8 cellular contexts compared by ENCODE assay signal in genomic region chr11:119106564-119107537, GRCh38. TPM values are rescaled to one million over a fixed set of nuclear protein-coding genes. Genes with fewer than 3 reads are reported as not detected.
DNase-seq lines count a peak whose midpoint lies in the region; ATAC-seq and TF ChIP-seq lines count a peak whose summit lies in the region.

Gene C2CD2L (plus strand): TSS chr11:119107344. CDS start chr11:119107742, 398 bp downstream.

- H3K9me3 Mint-ChIP-seq in activated naive CD8-positive, alpha-beta T cell treated with anti-CD3 and anti-CD28 coated beads, Interleukin-2, amount 50 U/mL, for 24 hours, result no peaks in the 10 kb centered on the region
- H3K9me3 Mint-ChIP-seq in type B pancreatic cell, result no peaks in the 10 kb centered on the region

- TF ChIP-seq POLR2A in GM10847 (IDR thresholded peaks at IDR 0.05; ENCODE audit: extremely low read depth, insufficient read length) (peak; percentile 33), heart left ventricle (IDR thresholded peaks at IDR 0.05) (peak in 1 of 2 donors; percentile 71)

- peak within 1 kb of the TSS; percentile 52 to 93 (median 76) for H3K27ac ChIP-seq in heart left ventricle

- peaks cover 0 to 21% (median 9%) of the 10 kb centered on the region in 9 donors for H3K36me3 ChIP-seq in heart left ventricle

- H3K27ac Mint-ChIP-seq in activated naive CD8-positive, alpha-beta T cell treated with anti-CD3 and anti-CD28 coated beads, Interleukin-2, amount 50 U/mL, for 24 hours, result peak within 1 kb of the TSS; percentile 89
- H3K27ac Mint-ChIP-seq in type B pancreatic cell, result peak within 1 kb of the TSS; percentile 92

- intact Hi-C loops in heart left ventricle (cut with DNase I) (loop anchor here in 2 of 10 donors (2.0 to 10.0 kb wide), 2 partner anchors 62 to 228 kb away; partner anchors contain the start of genes NLRX1 (in 1 of the 2) and RNF26 (in 1 of the 2)), posterior cingulate gyrus (cut with DNase I) (loop anchor here (2.0 kb wide), 1 partner anchor 14 kb away; the partner anchor contains the start of gene HINFP)

- 0 to 1% (median 1%) methylated on average over 23 to 49 of the region's 49 CpGs for whole genome bisulfite sequencing in heart left ventricle, 4 donors

- peak within 1 kb of the TSS; percentile 78 to 99 (median 96) for H3K4me3 ChIP-seq in heart left ventricle

- H3K4me1 Mint-ChIP-seq in activated naive CD8-positive, alpha-beta T cell treated with anti-CD3 and anti-CD28 coated beads, Interleukin-2, amount 50 U/mL, for 24 hours, result peaks cover 49% of the 10 kb centered on the region
- H3K4me1 Mint-ChIP-seq in type B pancreatic cell (ENCODE audit: unreplicated experiment), result peaks cover 34% of the 10 kb centered on the region

- no peaks in the 10 kb centered on the region for H3K27me3 Mint-ChIP-seq in activated naive CD8-positive, alpha-beta T cell treated with anti-CD3 and anti-CD28 coated beads, Interleukin-2, amount 50 U/mL, for 24 hours
- no peaks in the 10 kb centered on the region for H3K27me3 Mint-ChIP-seq in type B pancreatic cell

- ATAC-seq in HG02759 (IDR thresholded peaks at IDR 0.05; ENCODE audit: unreplicated experiment) (peak; percentile 83), heart left ventricle (peak; percentile 85 to 95 (median 94))
- ATAC-seq in activated naive CD8-positive, alpha-beta T cell treated with anti-CD3 and anti-CD28 coated beads, Interleukin-2, amount 50 U/mL, for 24 hours, result peak; percentile 90

- H3K36me3 Mint-ChIP-seq in activated naive CD8-positive, alpha-beta T cell treated with anti-CD3 and anti-CD28 coated beads, Interleukin-2, amount 50 U/mL, for 24 hours (ENCODE audit: low read depth), result peaks cover 11% of the 10 kb centered on the region
- peaks cover 3% of the 10 kb centered on the region for H3K36me3 Mint-ChIP-seq in type B pancreatic cell

- peaks cover 0 to 53% (median 34%) of the 10 kb centered on the region in 12 donors for H3K4me1 ChIP-seq in heart left ventricle

- peak within 1 kb of the TSS; percentile 92 for H3K4me3 Mint-ChIP-seq in activated naive CD8-positive, alpha-beta T cell treated with anti-CD3 and anti-CD28 coated beads, Interleukin-2, amount 50 U/mL, for 24 hours
- peak within 1 kb of the TSS; percentile 91 for H3K4me3 Mint-ChIP-seq in type B pancreatic cell

- DNase-seq in NCI-H1436 (lab: John Stamatoyannopoulos, UW) (peak; percentile 90), T follicular helper cell (ENCODE audit: low read depth) (peak; percentile 84), heart left ventricle (peak; percentile 90 to 96 (median 93)), posterior cingulate gyrus (peak; percentile 73 to 98 (median 86)), type B pancreatic cell (ENCODE audit: extremely low spot score, unreplicated experiment) (peak; percentile 87)
- DNase-seq in activated naive CD8-positive, alpha-beta T cell treated with anti-CD3 and anti-CD28 coated beads, Interleukin-2, amount 50 U/mL, for 24 hours, result peak; percentile 89

- no peaks in the 10 kb centered on the region for H3K9me3 ChIP-seq in heart left ventricle

- no peak for TF ChIP-seq CTCF in heart left ventricle (IDR thresholded peaks at IDR 0.05)
- no peak for TF ChIP-seq CTCF in type B pancreatic cell (conservative IDR thresholded peaks at IDR 0.05)

- no peaks in the 10 kb centered on the region for H3K27me3 ChIP-seq in heart left ventricle

RNA-seq across cellular contexts. Expression of gene C2CD2L, which starts in this region (rescaled TPM):
- total RNA-seq in heart left ventricle (10 to 100 TPM in 5 of 9 donors, 1 to 10 TPM in 4; 7.1 to 18.3 (median 11.2) TPM), type B pancreatic cell (ENCODE audit: low replicate concordance) (10.7 and 13.5 TPM in 2 replicates)
- 10 to 100 TPM in 1 of 2 donors, 1 to 10 TPM in 1; 6.6 to 17.7 TPM for polyA plus RNA-seq in heart left ventricle

Comparison
In these comparisons a context has a peak if more than half of its experiments do, and no peak if none do; other contexts are left out.
1. Peak in every context shown above with its lines: DNase-seq, ATAC-seq, H3K4me3 ChIP-seq and H3K27ac ChIP-seq.